17 cellular contexts compared by ENCODE assay signal in the genomic region with DNA sequence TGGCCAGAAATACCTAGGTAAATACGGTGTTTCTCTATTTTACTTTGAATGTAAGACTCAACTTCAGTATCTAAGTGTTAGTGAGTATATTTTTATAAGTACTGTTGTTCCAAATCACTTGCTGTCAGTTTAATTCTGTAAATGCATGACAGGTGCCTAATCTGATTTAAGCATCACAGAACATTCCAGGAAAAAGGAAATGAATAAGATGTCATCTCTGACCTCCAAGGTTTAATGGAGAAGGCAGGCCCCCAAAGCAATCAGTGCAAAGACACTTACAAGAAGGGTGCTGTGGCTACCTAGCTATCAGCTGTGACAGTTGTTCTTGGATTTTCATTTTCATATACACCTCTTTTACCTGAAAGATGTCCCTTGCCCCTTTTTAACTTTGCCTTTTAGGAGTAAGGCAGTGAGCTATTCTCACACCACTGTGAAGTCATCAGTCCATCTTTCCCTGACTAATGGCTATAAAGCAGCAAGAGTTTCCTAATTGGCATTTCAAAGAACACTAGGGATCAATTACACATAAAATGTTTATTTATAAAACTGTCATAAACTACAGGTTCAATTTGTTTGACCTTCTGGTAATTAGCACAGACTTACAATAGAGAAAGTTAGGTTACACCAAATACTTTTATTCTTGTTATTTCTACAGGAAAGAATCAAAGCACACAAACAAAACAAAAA.
DNase-seq lines count a peak whose midpoint lies in the region; ATAC-seq, FAIRE-seq and TF ChIP-seq lines count a peak whose summit lies in the region.
"Had no signal": no experiment of that assay in that cellular context is flagged by ENCODE, and none has a peak within 500 bp of the region (broad histone marks: within the 10 kb centered on the region; RNA-seq: fewer than 3 reads in every experiment).

No MANE protein-coding gene starts in this region.

- H2BK5ac ChIP-seq in H9 (ENCODE audit: insufficient read length, low read length), result no peak overlapping the region

- no peak for DNase-seq in H9
- peak; percentile 61 for DNase-seq in dermis blood vessel endothelial cell
- DNase-seq in nephron progenitor cell, result no peak
- no peak for DNase-seq in activated effector memory CD4-positive, alpha-beta T cell treated with anti-CD3 and anti-CD28 coated beads, Interleukin-2, amount 50 U/mL, for 16 hours
- no peak for DNase-seq in NCI-H774 (lab: John Stamatoyannopoulos, UW)
- DNase-seq: CD4-positive, CD25-positive, alpha-beta regulatory T cell; DMS53 had no signal

- no peak overlapping the region for H3K4me3 Mint-ChIP-seq in H9
- H3K4me3 Mint-ChIP-seq in nephron progenitor cell, result no peak overlapping the region
- H3K4me3 Mint-ChIP-seq: CD4-positive, CD25-positive, alpha-beta regulatory T cell had no signal

- H4K20me1 ChIP-seq in H9 (ENCODE audit: control insufficient read depth, insufficient read depth, insufficient read length), result no peaks in the 10 kb centered on the region
- H4K20me1 ChIP-seq: BLaER1 treated with 17β-estradiol and CSF1 and Interleukin-3, amounts not matched to agents 10 nM and 100 nM had no signal

- H2BK12ac ChIP-seq in H9 (ENCODE audit: insufficient read length, low read depth, low read length), result no peak overlapping the region

- H3K36me3 Mint-ChIP-seq in H9 (ENCODE audit: insufficient read depth in 1 of 3, low read depth in 3 of 3) (no peaks in the 10 kb centered on the region), nephron progenitor cell (ENCODE audit: low read depth) (no peaks in the 10 kb centered on the region)
- H3K36me3 Mint-ChIP-seq: CD4-positive, CD25-positive, alpha-beta regulatory T cell had no signal

- peak overlapping the region; percentile 16; the same call in 1 of the 2 replicates for H3K14ac ChIP-seq in H9 (ENCODE audit: insufficient read depth, low read length)

- no peak overlapping the region for H4K91ac ChIP-seq in H9 (ENCODE audit: insufficient read length, low read depth, low read length)

- H3K4ac ChIP-seq in H9 (ENCODE audit: low read depth, low read length), result no peak overlapping the region

- no peaks in the 10 kb centered on the region for H3K9me3 ChIP-seq in H9 (ENCODE audit: control insufficient read depth, low read depth, low read length)
- H3K9me3 ChIP-seq: A549; BLaER1 treated with 17β-estradiol and CSF1 and Interleukin-3, amounts not matched to agents 10 nM and 100 nM had no signal

- H3K27me3 Mint-ChIP-seq in H9 (ENCODE audit: low read depth), result no peaks in the 10 kb centered on the region
- H3K27me3 Mint-ChIP-seq in nephron progenitor cell (ENCODE audit: low read depth, poor library complexity), result no peaks in the 10 kb centered on the region
- H3K27me3 Mint-ChIP-seq: CD4-positive, CD25-positive, alpha-beta regulatory T cell had no signal

- no peaks in the 10 kb centered on the region for H3K27me3 ChIP-seq in H9 (ENCODE audit: insufficient read depth, low read length)
- H3K27me3 ChIP-seq: BLaER1 treated with 17β-estradiol and CSF1 and Interleukin-3, amounts not matched to agents 10 nM and 100 nM had no signal

- H3K4me1 ChIP-seq in H9 (ENCODE audit: insufficient read depth, low read length), result no peaks in the 10 kb centered on the region
- H3K4me1 ChIP-seq: A549 had no signal

- H3K9me3 Mint-ChIP-seq in H9 (no peaks in the 10 kb centered on the region), nephron progenitor cell (no peaks in the 10 kb centered on the region)

- H3K18ac ChIP-seq in H9 (ENCODE audit: insufficient read length, low read depth, low read length), result no peak overlapping the region

- H3K4me1 Mint-ChIP-seq in H9 (peaks cover 14% of the 10 kb centered on the region in 2 experiments), nephron progenitor cell (peaks cover 80% of the 10 kb centered on the region)
- H3K4me1 Mint-ChIP-seq: CD4-positive, CD25-positive, alpha-beta regulatory T cell had no signal

- no peaks in the 10 kb centered on the region for H3K79me1 ChIP-seq in H9 (ENCODE audit: insufficient read depth, low read depth, low read length, poor library complexity, severe bottlenecking)

- WGBS in H9 (ENCODE audit: extremely low coverage, insufficient read length, low lambda C conversion rate), result no CpG with 5 or more reads among the region's 1 CpG

- no peak overlapping the region for H3K56ac ChIP-seq in H9 (ENCODE audit: insufficient read length, low read depth, low read length)

- H3K23me2 ChIP-seq in H9 (ENCODE audit: insufficient read length, low read depth, low read length, poor library complexity, severe bottlenecking), result no peaks in the 10 kb centered on the region

- no peak for TF ChIP-seq CTCF in H9 (conservative IDR thresholded peaks at IDR 0.05)
- TF ChIP-seq CTCF in nephron progenitor cell (IDR thresholded peaks at IDR 0.05), result no peak

- H3K27ac Mint-ChIP-seq in H9, result no peak overlapping the region
- peak overlapping the region; percentile 75 for H3K27ac Mint-ChIP-seq in nephron progenitor cell
- H3K27ac Mint-ChIP-seq: CD4-positive, CD25-positive, alpha-beta regulatory T cell had no signal

- H3K9ac ChIP-seq in H9 (ENCODE audit: extremely low read depth, insufficient read length, low read length), result no peak overlapping the region
- H3K9ac ChIP-seq: BLaER1 treated with 17β-estradiol and CSF1 and Interleukin-3, amounts not matched to agents 10 nM and 100 nM; KMS-11 had no signal

- no peak overlapping the region for H3K27ac ChIP-seq in H9 (ENCODE audit: insufficient read length, low read depth, low read length)
- H3K27ac ChIP-seq: A549; BLaER1 treated with 17β-estradiol and CSF1 and Interleukin-3, amounts not matched to agents 10 nM and 100 nM; KMS-11 had no signal

- H3K23ac ChIP-seq in H9 (ENCODE audit: insufficient read length, low read depth, low read length), result no peak overlapping the region

- no peak overlapping the region for H2AFZ ChIP-seq in H9 (ENCODE audit: low read length)

- FAIRE-seq in G401.6 (lab: Jason Lieb, UNC), result peak; percentile 89
- FAIRE-seq: A549, GM12878, GM18507, HepG2, HTR-8/SVneo had no signal

- H2BK120ac ChIP-seq in H9 (ENCODE audit: low read depth, low read length, poor library complexity, severe bottlenecking), result no peak overlapping the region

- H4K5ac ChIP-seq in H9 (ENCODE audit: insufficient read length, low read depth, low read length), result no peak overlapping the region

- no peak overlapping the region for H3K4me2 ChIP-seq in H9 (ENCODE audit: insufficient read depth, insufficient read length, low read length)
- H3K4me2 ChIP-seq: A549, KMS-11 had no signal

- no peak overlapping the region for H4K8ac ChIP-seq in H9 (replicated peaks; ENCODE audit: insufficient read length, low read depth, low read length)

- ATAC-seq in HG02852 (IDR thresholded peaks at IDR 0.05; ENCODE audit: unreplicated experiment) (no peak), GM21529 (IDR thresholded peaks at IDR 0.05; ENCODE audit: unreplicated experiment) (no peak)
- ATAC-seq: A549, GM12878, HepG2 had no signal

- no peak overlapping the region for H2BK20ac ChIP-seq in H9 (ENCODE audit: low read depth, low read length, poor library complexity, severe bottlenecking)

- H3K79me2 ChIP-seq in H9 (ENCODE audit: insufficient read depth, low read length), result no peaks in the 10 kb centered on the region

- no peak overlapping the region for H2AK5ac ChIP-seq in H9 (ENCODE audit: insufficient read length, low read length)

- H3T11ph ChIP-seq in H9 (ENCODE audit: low read length), result no peak overlapping the region

- no peak overlapping the region for H2BK15ac ChIP-seq in H9 (ENCODE audit: low read depth, low read length)
